In the genomic region with DNA sequence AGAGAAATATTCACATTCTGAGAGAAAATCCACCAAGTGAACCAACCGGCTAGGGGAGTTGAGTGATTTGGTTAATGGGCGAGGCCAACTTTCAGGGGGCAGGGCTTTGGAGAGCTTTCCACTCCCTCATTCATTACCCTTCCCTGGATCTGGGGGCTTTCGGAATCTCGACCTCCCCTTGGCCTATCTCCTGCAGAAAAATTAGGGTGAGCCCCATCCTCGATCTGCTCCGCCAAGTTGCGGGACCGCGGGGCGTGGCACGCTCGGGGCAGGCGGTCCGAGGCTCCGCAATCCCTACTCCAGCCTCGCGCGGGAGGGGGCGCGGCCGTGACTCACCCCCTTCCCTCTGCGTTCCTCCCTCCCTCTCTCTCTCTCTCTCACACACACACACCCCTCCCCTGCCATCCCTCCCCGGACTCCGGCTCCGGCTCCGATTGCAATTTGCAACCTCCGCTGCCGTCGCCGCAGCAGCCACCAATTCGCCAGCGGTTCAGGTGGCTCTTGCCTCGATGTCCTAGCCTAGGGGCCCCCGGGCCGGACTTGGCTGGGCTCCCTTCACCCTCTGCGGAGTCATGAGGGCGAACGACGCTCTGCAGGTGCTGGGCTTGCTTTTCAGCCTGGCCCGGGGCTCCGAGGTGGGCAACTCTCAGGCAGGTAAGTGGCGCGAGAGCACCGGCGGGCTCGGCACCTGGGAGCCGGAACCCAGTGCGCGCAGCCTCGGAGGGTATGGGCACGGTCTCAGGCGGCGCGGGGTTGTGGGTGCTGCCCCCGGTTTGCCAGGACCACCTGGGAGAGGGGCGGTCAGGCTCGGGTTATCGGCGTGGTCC, we compare ENCODE assay signal across 8 cellular contexts. TPM values are rescaled to one million over a fixed set of nuclear protein-coding genes. Genes with fewer than 3 reads are reported as not detected.
A peak's percentile ranks its signal among the peaks of the same experiment; 100 is the strongest.
DNase-seq lines count a peak whose midpoint lies in the region; ATAC-seq, FAIRE-seq and TF ChIP-seq lines count a peak whose summit lies in the region.

A gene (plus strand): TSS at position 437 of the 827 bp plus-strand sequence. CDS start 136 bp downstream, at position 573.

- TF ChIP-seq CTCF in AG04450 (IDR thresholded peaks at IDR 0.05; ENCODE audit: low read depth, low read length) (no peak), VCaP (conservative IDR thresholded peaks at IDR 0.05) (no peak)

- POLR2A ChIA-PET in AG04450 (lab: Yijun Ruan, JAX), result interaction anchor here (3.6 kb wide), 1 partner anchor 25 kb away, joined by 19 read pairs; a partner anchor contains a TSS

- H3K27ac ChIP-seq in AG04450 (ENCODE audit: low read depth, low read length), result no peak within 1 kb of the TSS
- H3K27ac ChIP-seq in VCaP, result peak within 1 kb of the TSS; percentile 95

- no peak for FAIRE-seq in GM19239 (lab: Jason Lieb, UNC)

- peaks cover 37% of the 10 kb centered on the region for H3K27me3 ChIP-seq in AG04450 (ENCODE audit: control insufficient read depth, insufficient read depth, low read length)
- peaks cover 27% of the 10 kb centered on the region for H3K27me3 ChIP-seq in skeletal muscle satellite cell (ENCODE audit: control insufficient read depth, insufficient read depth, low read length)

- in situ Hi-C loops in T47D (cut with HindIII; ENCODE audit: low pct_unique_long_range_greater_than_20kb, low sequenced_read_pairs), result no loop called here

- DNase-seq in AG04450 (ENCODE audit: low read depth, low spot score) (peak; percentile 42), GM19239 (ENCODE audit: insufficient read length, low spot score) (peak; percentile 42), NCI-H1436 (lab: John Stamatoyannopoulos, UW) (peak; percentile 60), T47D (ENCODE audit: low read depth in 1 of 2, low spot score in 1 of 2) (peak; percentile 88 to 98), iPS-NIHi7 (ENCODE audit: extremely low spot score) (peak; percentile 84)

- H3K4me1 ChIP-seq in skeletal muscle satellite cell (ENCODE audit: control insufficient read depth, insufficient read depth, low read length), result peaks cover 6% of the 10 kb centered on the region

- H3K4me2 ChIP-seq in skeletal muscle satellite cell (ENCODE audit: low read length), result peak within 1 kb of the TSS; percentile 99

- H3K36me3 ChIP-seq in skeletal muscle satellite cell (ENCODE audit: insufficient read depth, low read length), result no peaks in the 10 kb centered on the region

- H3K4me3 ChIP-seq in AG04450 (ENCODE audit: low read depth, low read length), result peak within 1 kb of the TSS; percentile 69
- peak within 1 kb of the TSS; percentile 89 for H3K4me3 ChIP-seq in skeletal muscle satellite cell (ENCODE audit: low read length)

- peak within 1 kb of the TSS; percentile 72 for H3K9ac ChIP-seq in skeletal muscle satellite cell (ENCODE audit: low read depth, low read length)

- H3K9me3 ChIP-seq in AG04450 (ENCODE audit: control insufficient read depth, insufficient read depth, low read length), result no peaks in the 10 kb centered on the region; the same call in 1 of the 2 replicates
- H3K9me3 ChIP-seq in skeletal muscle satellite cell (replicated peaks; ENCODE audit: low read length), result no peaks in the 10 kb centered on the region

- CTCF ChIA-PET in AG04450 (lab: Charles Lee), result interaction anchor here (0.6 to 2.2 kb wide), 8 partner anchors 10 to 342 kb away, joined by 3 to 7 read pairs (median 4); no protein-coding TSS in a partner anchor

- no peak for ATAC-seq in GM21367 (IDR thresholded peaks at IDR 0.05; ENCODE audit: unreplicated experiment)

RNA-seq across cellular contexts. Expression of the gene that starts here (rescaled TPM):
- 1.7 and 2.1 TPM in 2 replicates for polyA plus RNA-seq in AG04450 (2011; rRNA removed)
- 1.7 and 2.7 TPM in 2 replicates for polyA minus RNA-seq in AG04450 (2011; rRNA and poly(A)+ RNA removed)
- 0.66 TPM in 1 of 2 replicates, not detected in the other for total RNA-seq in skeletal muscle satellite cell (2012; rRNA removed)

Comparison
In these comparisons a context has a peak if more than half of its experiments do, and no peak if none do; other contexts are left out.
1. DNase-seq: peak in every context shown above with its lines; median percentile 93 in T47D; 84 in iPS-NIHi7; 60 in NCI-H1436; 42 in AG04450; 42 in GM19239.